In the genomic region with DNA sequence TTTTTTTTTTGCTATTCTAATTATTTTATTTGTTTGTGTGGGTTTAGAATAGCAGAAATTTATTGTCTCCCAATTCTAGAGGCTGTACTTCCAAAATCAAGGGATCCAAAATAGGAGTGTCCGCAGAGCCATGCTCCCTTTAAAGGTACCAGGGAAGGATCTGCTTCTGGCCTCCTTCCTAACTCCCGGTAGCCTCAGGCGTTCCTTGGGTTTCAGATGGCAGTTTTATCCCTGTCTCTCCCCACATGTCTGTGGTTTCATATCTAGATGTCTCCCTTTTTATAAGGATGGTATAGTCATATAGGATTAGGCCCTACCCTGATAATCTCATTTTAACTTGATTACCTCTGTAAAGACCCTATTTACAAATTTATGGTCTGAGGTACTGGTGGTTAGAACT, we compare ENCODE assay signal across 1 cellular context.
TF ChIP-seq lines count a peak whose summit lies in the region.

No MANE protein-coding gene starts in this region.

TF ChIP-seq in GM23338, 12 proteins besides CTCF, POLR2A, EP300 and RAD21:
- no peak for TF ChIP-seq ZNF462 (CRISPR knock-in tag; IDR thresholded peaks at IDR 0.05)
- TF ChIP-seq STAT1 (IDR thresholded peaks at IDR 0.05; ENCODE audit: unreplicated experiment): no peak
- TF ChIP-seq EZH2phosphoT487 (IDR thresholded peaks at IDR 0.05; ENCODE audit: unreplicated experiment): no peak
- no peak for TF ChIP-seq JUNB (IDR thresholded peaks at IDR 0.05; ENCODE audit: unreplicated experiment)
